In the genomic region with DNA sequence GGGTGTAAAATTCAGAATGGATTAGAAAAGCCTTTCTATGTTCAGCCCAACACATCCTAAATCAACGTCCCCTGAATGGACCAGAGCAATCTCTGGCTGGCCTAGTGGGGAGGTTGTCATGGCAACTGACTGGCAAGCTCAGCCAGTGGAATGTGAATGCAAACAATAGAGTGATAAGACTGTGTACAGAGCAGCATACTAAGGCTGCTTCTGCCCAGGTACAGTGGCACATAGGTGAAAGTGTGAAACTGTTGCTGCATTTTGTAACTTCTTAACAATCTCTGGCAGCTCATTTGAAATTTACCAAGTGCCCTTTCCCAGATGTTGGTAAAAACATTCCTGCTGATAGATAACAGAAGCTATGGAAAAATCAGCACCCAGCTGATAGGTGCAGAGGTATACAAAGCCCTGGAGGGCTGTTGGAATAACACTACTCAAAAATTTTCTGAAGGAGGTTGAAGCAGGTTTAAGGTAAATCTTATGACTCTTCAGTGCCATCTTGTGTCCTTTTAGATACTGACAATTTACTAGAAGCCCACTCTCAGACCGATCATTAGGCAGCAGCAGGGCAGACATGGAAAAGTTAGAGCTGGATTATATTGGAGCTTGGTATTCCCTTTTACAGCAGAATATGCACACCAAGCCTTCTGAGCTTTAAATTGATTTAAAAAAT, we compare ENCODE assay signal across 8 cellular contexts.
DNase-seq lines count a peak whose midpoint lies in the region; ATAC-seq and TF ChIP-seq lines count a peak whose summit lies in the region.

No MANE protein-coding gene starts in this region.

- no peaks in the 10 kb centered on the region for H4K20me1 ChIP-seq in hepatocyte (ENCODE audit: insufficient read depth, poor library complexity, severe bottlenecking)

- H3K4me3 ChIP-seq in hepatocyte (no peak overlapping the region), spleen (no peak overlapping the region)

- ATAC-seq in GM19438 (IDR thresholded peaks at IDR 0.05; ENCODE audit: low read depth, unreplicated experiment): peak; percentile 83
- ATAC-seq in HG03025 (IDR thresholded peaks at IDR 0.05; ENCODE audit: low FRiP score, unreplicated experiment): no peak
- no peak for ATAC-seq in GM19455 (IDR thresholded peaks at IDR 0.05; ENCODE audit: unreplicated experiment)

- no peak overlapping the region for H3K4me2 ChIP-seq in hepatocyte

- TF ChIP-seq POLR2A in spleen (IDR thresholded peaks at IDR 0.05): no peak

- H3K27ac ChIP-seq in hepatocyte (no peak overlapping the region), spleen (no peak overlapping the region)

- TF ChIP-seq CTCF in hepatocyte (IDR thresholded peaks at IDR 0.05; ENCODE audit: poor library complexity) (peak; percentile 66), spleen (IDR thresholded peaks at IDR 0.05 in 8 of 11, conservative IDR thresholded peaks at IDR 0.05 in 3 of 11) (peak; percentile 13 to 66 (median 48))

- no peaks in the 10 kb centered on the region for H3K4me1 ChIP-seq in hepatocyte (ENCODE audit: insufficient read depth)
- H3K4me1 ChIP-seq in spleen: peaks cover 0 to 4% (median 0%) of the 10 kb centered on the region in 6 donors

- H3K79me2 ChIP-seq in hepatocyte: no peaks in the 10 kb centered on the region

- DNase-seq in COR-L47 (lab: John Stamatoyannopoulos, UW): peak; percentile 78
- DNase-seq in NCI-H146 (lab: John Stamatoyannopoulos, UW): peak; percentile 92
- peak; percentile 18 for DNase-seq in amniotic stem cell (lab: John Stamatoyannopoulos, UW)
- DNase-seq in hepatocyte (ENCODE audit: low spot score): peak; percentile 84
- no peak for DNase-seq in spleen

- no peaks in the 10 kb centered on the region for H3K27me3 ChIP-seq in hepatocyte
- peaks cover 0 to 5% (median 0%) of the 10 kb centered on the region in 7 donors for H3K27me3 ChIP-seq in spleen (replicated peaks in 1 of 7)

- H3K36me3 ChIP-seq in hepatocyte (replicated peaks; ENCODE audit: insufficient read depth, low read depth): no peaks in the 10 kb centered on the region
- no peaks in the 10 kb centered on the region for H3K36me3 ChIP-seq in spleen

- no peaks in the 10 kb centered on the region for H3K9me3 ChIP-seq in hepatocyte (ENCODE audit: low read depth)
- H3K9me3 ChIP-seq in spleen: no peaks in the 10 kb centered on the region

- no peak overlapping the region for H2AFZ ChIP-seq in hepatocyte

- 2% methylated on average over 2 of the region's 2 CpGs for WGBS in hepatocyte (ENCODE audit: low lambda C conversion rate, missing lambda C conversion rate)
- 39 to 51% (median 40%) methylated on average over 2 of the region's 2 CpGs for WGBS in spleen, 5 donors

- H3K9me2 ChIP-seq in hepatocyte (replicated peaks; ENCODE audit: insufficient read depth): no peaks in the 10 kb centered on the region

- intact Hi-C loops in spleen (cut with DNase I; ENCODE audit: low total_unique reads): loop anchor here (5.0 kb wide), 1 partner anchor 373 kb away; no protein-coding TSS in a partner anchor
